In genomic region chr13:44303681-44304432, GRCh38 we compare ENCODE assay signal across 13 cellular contexts.
A peak's percentile ranks its signal among the peaks of the same experiment; 100 is the strongest.
DNase-seq lines count a peak whose midpoint lies in the region; ATAC-seq and TF ChIP-seq lines count a peak whose summit lies in the region.
"Had no signal": no experiment of that assay in that cellular context is flagged by ENCODE, and none has a peak within 500 bp of the region (broad histone marks: within the 10 kb centered on the region; RNA-seq: fewer than 3 reads in every experiment).

No MANE protein-coding gene starts in this region.

- TF ChIP-seq CTCF in esophagus squamous epithelium (IDR thresholded peaks at IDR 0.05) (no peak), tibial artery (IDR thresholded peaks at IDR 0.05) (peak in 1 of 2 experiments; percentile 6)

- H3K27me3 ChIP-seq in esophagus squamous epithelium (no peaks in the 10 kb centered on the region), mucosa of rectum (ENCODE audit: control insufficient read depth in 2 of 2, insufficient read depth in 2 of 2, low read length in 2 of 2) (no peaks in the 10 kb centered on the region), tibial artery (no peaks in the 10 kb centered on the region)

- H3K4me3 ChIP-seq in esophagus squamous epithelium = no peak overlapping the region
- no peak overlapping the region for H3K4me3 ChIP-seq in mucosa of rectum (ENCODE audit: low read length in 2 of 2)
- no peak overlapping the region for H3K4me3 ChIP-seq in tibial artery
- H3K4me3 ChIP-seq: GM23338 had no signal

- H3K36me3 ChIP-seq in esophagus squamous epithelium (no peaks in the 10 kb centered on the region), mucosa of rectum (ENCODE audit: control insufficient read depth in 2 of 2, insufficient read depth in 2 of 2, low read length in 2 of 2) (no peaks in the 10 kb centered on the region), tibial artery (no peaks in the 10 kb centered on the region)

- no peaks in the 10 kb centered on the region for H3K9me3 ChIP-seq in esophagus squamous epithelium
- no peaks in the 10 kb centered on the region for H3K9me3 ChIP-seq in mucosa of rectum (ENCODE audit: control insufficient read depth in 2 of 2, low read length in 2 of 2)
- H3K9me3 ChIP-seq in tibial artery = no peaks in the 10 kb centered on the region

- H3K4me1 ChIP-seq in esophagus squamous epithelium (peaks cover 7 to 83% (median 49%) of the 10 kb centered on the region in 3 donors), mucosa of rectum (ENCODE audit: control insufficient read depth in 2 of 2, insufficient read depth in 2 of 2, low read length in 2 of 2) (peaks cover 8 to 31% of the 10 kb centered on the region in 2 donors), tibial artery (peaks cover 0 to 85% (median 66%) of the 10 kb centered on the region in 4 donors)

- TF ChIP-seq POLR2A in esophagus squamous epithelium (IDR thresholded peaks at IDR 0.05) = no peak

- H3K9ac ChIP-seq in mucosa of rectum (ENCODE audit: low read depth in 1 of 2, low read length in 2 of 2) = no peak overlapping the region

- H3K27ac ChIP-seq in esophagus squamous epithelium (peak overlapping the region in 3 of 4 donors; percentile 13 to 81 (median 63)), mucosa of rectum (ENCODE audit: low read depth in 2 of 2, low read length in 2 of 2) (peak overlapping the region; percentile 15 to 41), tibial artery (peak overlapping the region; percentile 61 to 72)
- H3K27ac ChIP-seq: 22Rv1 had no signal

- ATAC-seq in esophagus mucosa = no peak
- ATAC-seq: GM23338 had no signal

- 67 to 87% methylated on average over 3 of the region's 5 CpGs for WGBS in esophagus squamous epithelium, 2 donors

- DNase-seq in NCI-H146 (lab: John Stamatoyannopoulos, UW) (peak; percentile 16), NCI-H146 treated with DMSO at 0.1 percent for 48 hours (lab: John Stamatoyannopoulos, UW; ENCODE audit: unreplicated experiment) (no peak), esophagus squamous epithelium (lab: John Stamatoyannopoulos, UW) (no peak), tibial artery (peak; percentile 58 to 87), GM19240 (ENCODE audit: insufficient read length, low spot score) (no peak), NCI-H1048 (lab: John Stamatoyannopoulos, UW) (no peak)
- DNase-seq: central memory CD4-positive, alpha-beta T cell; NCI-H1694 treated with DMSO at 0.1 percent for 48 hours; NK-92 treated with Interleukin-12 subunit alpha and Interleukin-12 subunit beta, amount 100 ng/mL, for 24 hours had no signal

- intact Hi-C loops in esophagus squamous epithelium (cut with DNase I) = no loop called here
- intact Hi-C loops in tibial artery (cut with DNase I; ENCODE audit: low total_unique reads) = loop anchor here (10.0 kb wide), 1 partner anchor 69 kb away; no protein-coding TSS in a partner anchor

Comparison
In these comparisons a context has a peak if more than half of its experiments do, and no peak if none do; other contexts are left out.
1. DNase-seq: peak in NCI-H146 (single experiment) and tibial artery (2 of 2); none in NCI-H146 treated with DMSO at 0.1 percent for 48 hours (single experiment), esophagus squamous epithelium (single experiment), GM19240 (single experiment) and NCI-H1048 (single experiment).
2. Peak in every context shown above with its lines, with median percentiles within 50 percentile points of each other: H3K27ac ChIP-seq.